27 cellular contexts compared by ENCODE assay signal in the genomic region with DNA sequence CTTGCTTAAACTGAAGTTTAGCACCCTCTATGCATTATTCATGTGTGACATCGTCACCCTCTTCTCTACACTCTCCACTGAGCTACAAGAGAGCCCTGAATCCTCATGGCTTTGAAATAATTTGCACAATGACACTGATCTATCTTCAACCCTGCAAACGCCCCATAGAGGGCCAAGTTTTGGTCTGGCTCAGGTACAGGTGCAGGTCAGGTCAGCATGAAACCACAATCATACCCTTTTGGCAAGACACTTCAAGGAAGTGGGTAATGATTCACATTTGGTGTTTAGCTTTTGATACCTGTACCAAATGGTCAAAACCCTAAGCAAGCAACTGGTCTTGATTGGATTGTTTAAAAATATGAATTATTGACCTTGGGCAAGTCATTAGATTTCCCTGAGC.
"Had no signal": no experiment of that assay in that cellular context is flagged by ENCODE, and none has a peak within 500 bp of the region (broad histone marks: within the 10 kb centered on the region; RNA-seq: fewer than 3 reads in every experiment).

No MANE protein-coding gene starts in this region.

- H3K27ac ChIP-seq: adrenal gland, breast epithelium, SK-N-MC, WERI-Rb-1 had no signal

- H3K4me1 Mint-ChIP-seq: activated CD4-positive, alpha-beta memory T cell treated with anti-CD3 and anti-CD28 coated beads, Interleukin-2, amount 10 ng/mL, durations not matched to agents 7 days and 5 days; activated CD4-positive, alpha-beta T cell treated with anti-CD3 and anti-CD28 coated beads for 36 hours; activated naive CD8-positive, alpha-beta T cell treated with anti-CD3 and anti-CD28 coated beads, Interleukin-2, amount 10 ng/mL, durations not matched to agents 7 days and 5 days; IgD-negative memory B cell; T-cell had no signal

- H3K4me3 Mint-ChIP-seq: activated CD4-positive, alpha-beta memory T cell treated with anti-CD3 and anti-CD28 coated beads, Interleukin-2, amount 10 ng/mL, durations not matched to agents 7 days and 5 days; activated CD4-positive, alpha-beta T cell treated with anti-CD3 and anti-CD28 coated beads for 36 hours; activated naive CD8-positive, alpha-beta T cell treated with anti-CD3 and anti-CD28 coated beads, Interleukin-2, amount 10 ng/mL, durations not matched to agents 7 days and 5 days; IgD-negative memory B cell; T-cell had no signal

- DNase-seq: activated CD4-positive, alpha-beta memory T cell treated with anti-CD3 and anti-CD28 coated beads, Interleukin-2, amount 10 ng/mL, durations not matched to agents 7 days and 5 days; activated CD4-positive, alpha-beta T cell treated with anti-CD3 and anti-CD28 coated beads for 36 hours; activated CD4-positive, alpha-beta T cell treated with anti-CD3 and anti-CD28 coated beads, Interleukin-2, amount 50 U/mL, for 1 hour; activated CD8-positive, alpha-beta memory T cell treated with anti-CD3 and anti-CD28 coated beads, Interleukin-2, amount 50 U/mL, for 48 hours; activated naive CD4-positive, alpha-beta T cell treated with anti-CD3 and anti-CD28 coated beads, Interleukin-2, amount 50 U/mL, for 16 hours; activated naive CD8-positive, alpha-beta T cell treated with anti-CD3 and anti-CD28 coated beads, Interleukin-2, amount 10 ng/mL, durations not matched to agents 7 days and 5 days; activated T-cell treated with anti-CD3 and anti-CD28 coated beads, Interleukin-2, amount 50 U/mL, for 1 hour; adrenal gland; anterior cingulate cortex; caudate nucleus; KG1; NCI-H1105 treated with DMSO at 0.1 percent for 48 hours; NCI-H1436 treated with DMSO at 0.1 percent for 48 hours; NCI-H187; NCI-H2081; NCI-H446; NCI-H524 treated with DMSO at 0.1 percent for 48 hours; NCI-H748 treated with DMSO at 0.1 percent for 48 hours; OCI-M1; RPMI8226; T-cell; WERI-Rb-1 had no signal

- H3K27me3 ChIP-seq: adrenal gland, breast epithelium had no signal

- ATAC-seq: activated CD4-positive, alpha-beta T cell treated with anti-CD3 and anti-CD28 coated beads for 36 hours; Panc1; Right ventricle myocardium inferior; T-cell had no signal

- H3K9me3 Mint-ChIP-seq: activated CD4-positive, alpha-beta memory T cell treated with anti-CD3 and anti-CD28 coated beads, Interleukin-2, amount 10 ng/mL, durations not matched to agents 7 days and 5 days; activated naive CD8-positive, alpha-beta T cell treated with anti-CD3 and anti-CD28 coated beads, Interleukin-2, amount 10 ng/mL, durations not matched to agents 7 days and 5 days; T-cell had no signal

- H3K4me1 ChIP-seq: breast epithelium had no signal

- H3K27me3 Mint-ChIP-seq: activated CD4-positive, alpha-beta memory T cell treated with anti-CD3 and anti-CD28 coated beads, Interleukin-2, amount 10 ng/mL, durations not matched to agents 7 days and 5 days; activated naive CD8-positive, alpha-beta T cell treated with anti-CD3 and anti-CD28 coated beads, Interleukin-2, amount 10 ng/mL, durations not matched to agents 7 days and 5 days had no signal

- H3K36me3 ChIP-seq: adrenal gland, breast epithelium, WERI-Rb-1 had no signal

- H3K27ac Mint-ChIP-seq: activated CD4-positive, alpha-beta memory T cell treated with anti-CD3 and anti-CD28 coated beads, Interleukin-2, amount 10 ng/mL, durations not matched to agents 7 days and 5 days; activated CD4-positive, alpha-beta T cell treated with anti-CD3 and anti-CD28 coated beads for 36 hours; activated naive CD8-positive, alpha-beta T cell treated with anti-CD3 and anti-CD28 coated beads, Interleukin-2, amount 10 ng/mL, durations not matched to agents 7 days and 5 days; IgD-negative memory B cell; T-cell had no signal

- H3K9me3 ChIP-seq: adrenal gland, breast epithelium had no signal

- H3K4me3 ChIP-seq: adrenal gland, breast epithelium, SK-N-MC had no signal

- H3K36me3 Mint-ChIP-seq: activated naive CD8-positive, alpha-beta T cell treated with anti-CD3 and anti-CD28 coated beads, Interleukin-2, amount 10 ng/mL, durations not matched to agents 7 days and 5 days; T-cell had no signal
